Comparison of ENCODE assay signal across 16 cellular contexts in genomic region chr19:45960595-45961235, GRCh38. TPM values are rescaled to one million over a fixed set of nuclear protein-coding genes. Genes with fewer than 3 reads are reported as not detected.
DNase-seq lines count a peak whose midpoint lies in the region; ATAC-seq, FAIRE-seq and TF ChIP-seq lines count a peak whose summit lies in the region.
"Had no signal": no experiment of that assay in that cellular context is flagged by ENCODE, and none has a peak within 500 bp of the region (broad histone marks: within the 10 kb centered on the region; RNA-seq: fewer than 3 reads in every experiment).

No MANE protein-coding gene starts in this region.

- H3K9ac ChIP-seq in HUES48 (ENCODE audit: low read depth, low read length) = no peak overlapping the region

- no peak overlapping the region for H3K27ac ChIP-seq in HUES48 (ENCODE audit: low read depth, low read length)
- H3K27ac ChIP-seq: spleen, thoracic aorta had no signal

- H3K4me3 Mint-ChIP-seq in Calu3 (ENCODE audit: low read depth, unreplicated experiment) = no peak overlapping the region
- peak overlapping the region; percentile 14 for H3K4me3 Mint-ChIP-seq in WTC11
- H3K4me3 Mint-ChIP-seq: activated naive CD8-positive, alpha-beta T cell treated with anti-CD3 and anti-CD28 coated beads for 36 hours had no signal

- no peaks in the 10 kb centered on the region for H3K27me3 ChIP-seq in HUES48 (ENCODE audit: control insufficient read depth, insufficient read depth, low read length)

- peaks cover 81% of the 10 kb centered on the region for H3K27me3 Mint-ChIP-seq in Calu3 (ENCODE audit: unreplicated experiment)
- H3K27me3 Mint-ChIP-seq in WTC11 (ENCODE audit: low read depth) = peaks cover 78% of the 10 kb centered on the region

- H3K9me3 Mint-ChIP-seq in Calu3 (ENCODE audit: low read depth, unreplicated experiment) (no peaks in the 10 kb centered on the region), WTC11 (no peaks in the 10 kb centered on the region)
- H3K9me3 Mint-ChIP-seq: activated naive CD8-positive, alpha-beta T cell treated with anti-CD3 and anti-CD28 coated beads for 36 hours had no signal

- intact Hi-C loops in Calu3 (cut with micrococcal nuclease; ENCODE audit: unreplicated experiment) = no loop called here

- ATAC-seq in WTC11 (peak; percentile 97), HG02610 (IDR thresholded peaks at IDR 0.05; ENCODE audit: unreplicated experiment) (no peak), GM21423 (IDR thresholded peaks at IDR 0.05; ENCODE audit: unreplicated experiment) (no peak)

- H3K4me3 ChIP-seq in HUES48 (ENCODE audit: low read depth, low read length) = peak overlapping the region; percentile 45; the same call in 1 of the 2 replicates
- H3K4me3 ChIP-seq: spleen, thoracic aorta had no signal

- FAIRE-seq in H54 (lab: Jason Lieb, UNC) (no peak), RCC 7860 (lab: Jason Lieb, UNC) (no peak)

- no peak for TF ChIP-seq CTCF in Calu3 (IDR thresholded peaks at IDR 0.05; ENCODE audit: unreplicated experiment)
- no peak for TF ChIP-seq CTCF in WTC11 (IDR thresholded peaks at IDR 0.05)

- TF ChIP-seq POLR2A in H54 (IDR thresholded peaks at IDR 0.05; ENCODE audit: low read depth, low read length) = no peak

- H3K36me3 ChIP-seq in HUES48 (ENCODE audit: control insufficient read depth, insufficient read depth, low read length) = peaks cover 7% of the 10 kb centered on the region; the same call in 1 of the 2 replicates
- H3K36me3 ChIP-seq: spleen, thoracic aorta had no signal

- CTCF ChIA-PET in Calu3 (lab: Charles Lee) (interaction anchor here (0.6 to 1.7 kb wide), 7 partner anchors 8 to 249 kb away, joined by 3 to 6 read pairs (median 4); partner anchors contain the start of genes CCDC61, MYPOP and SYMPK), WTC11 (lab: Charles Lee) (interaction anchor here (0.6 to 2.6 kb wide), 55 partner anchors 8 to 475 kb away, joined by 3 to 39 read pairs (median 5); partner anchors contain the start of genes CCDC61, DMWD, FOXA3 and IGFL2)

- BruUV-seq in Calu3 (replicated peaks; lab: Mats Ljungman, UMichigan) = no TSS peak

- DNase-seq in Calu3 (peak; percentile 32), WTC11 (ENCODE audit: low spot score) (peak; percentile 82), iPS-NIHi7 (ENCODE audit: extremely low spot score) (peak; percentile 78), H54 (ENCODE audit: insufficient read length, low spot score) (no peak), RCC 7860 (ENCODE audit: low spot score) (no peak)
- DNase-seq: activated CD8-positive, alpha-beta memory T cell treated with anti-CD3 and anti-CD28 coated beads, Interleukin-2, amount 50 U/mL, for 4 hours; activated naive CD8-positive, alpha-beta T cell treated with anti-CD3 and anti-CD28 coated beads for 36 hours; cortex of kidney; kidney glomerular epithelial cell; NCI-H345; spleen had no signal

- H3K4me1 ChIP-seq in HUES48 (ENCODE audit: control insufficient read depth, insufficient read depth, low read length) = no peaks in the 10 kb centered on the region; the same call in 1 of the 2 replicates

- peaks cover 22% of the 10 kb centered on the region for H3K4me1 Mint-ChIP-seq in Calu3 (ENCODE audit: low read depth, unreplicated experiment)
- peaks cover 13% of the 10 kb centered on the region for H3K4me1 Mint-ChIP-seq in WTC11
- H3K4me1 Mint-ChIP-seq: activated naive CD8-positive, alpha-beta T cell treated with anti-CD3 and anti-CD28 coated beads for 36 hours had no signal

- POLR2A ChIA-PET in WTC11 (lab: Charles Lee) = interaction anchor here (0.9 to 1.3 kb wide), 5 partner anchors 8 to 56 kb away, joined by 3 to 9 read pairs (median 3); partner anchors contain the start of genes CCDC61 and NOVA2

- H3K9me3 ChIP-seq in HUES48 (ENCODE audit: control insufficient read depth, insufficient read depth, low read length) = no peaks in the 10 kb centered on the region
- H3K9me3 ChIP-seq: spleen, thoracic aorta had no signal

- H3K27ac Mint-ChIP-seq in Calu3 (ENCODE audit: unreplicated experiment) (no peak overlapping the region), WTC11 (0 out of 2 replicates have a peak overlapping the region, but pooled peaks have one; percentile 6)
- H3K27ac Mint-ChIP-seq: activated naive CD8-positive, alpha-beta T cell treated with anti-CD3 and anti-CD28 coated beads for 36 hours had no signal

- no peaks in the 10 kb centered on the region for H3K36me3 Mint-ChIP-seq in Calu3 (ENCODE audit: insufficient read depth, unreplicated experiment)
- peaks cover 6% of the 10 kb centered on the region; the same call in 1 of the 2 replicates for H3K36me3 Mint-ChIP-seq in WTC11
- H3K36me3 Mint-ChIP-seq: activated naive CD8-positive, alpha-beta T cell treated with anti-CD3 and anti-CD28 coated beads for 36 hours had no signal

TF ChIP-seq in WTC11, 78 proteins besides CTCF, POLR2A, EP300 and RAD21 (continues in another document):
- TF ChIP-seq ZNF232 (CRISPR knock-in tag; IDR thresholded peaks at IDR 0.05) = no peak
- TF ChIP-seq SMAD4 (CRISPR knock-in tag; IDR thresholded peaks at IDR 0.05) = no peak
- TF ChIP-seq, protein P1, sequence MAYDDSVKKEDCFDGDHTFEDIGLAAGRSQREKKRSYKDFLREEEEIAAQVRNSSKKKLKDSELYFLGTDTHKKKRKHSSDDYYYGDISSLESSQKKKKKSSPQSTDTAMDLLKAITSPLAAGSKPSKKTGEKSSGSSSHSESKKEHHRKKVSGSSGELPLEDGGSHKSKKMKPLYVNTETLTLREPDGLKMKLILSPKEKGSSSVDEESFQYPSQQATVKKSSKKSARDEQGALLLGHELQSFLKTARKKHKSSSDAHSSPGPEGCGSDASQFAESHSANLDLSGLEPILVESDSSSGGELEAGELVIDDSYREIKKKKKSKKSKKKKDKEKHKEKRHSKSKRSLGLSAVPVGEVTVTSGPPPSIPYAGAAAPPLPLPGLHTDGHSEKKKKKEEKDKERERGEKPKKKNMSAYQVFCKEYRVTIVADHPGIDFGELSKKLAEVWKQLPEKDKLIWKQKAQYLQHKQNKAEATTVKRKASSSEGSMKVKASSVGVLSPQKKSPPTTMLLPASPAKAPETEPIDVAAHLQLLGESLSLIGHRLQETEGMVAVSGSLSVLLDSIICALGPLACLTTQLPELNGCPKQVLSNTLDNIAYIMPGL (CRISPR knock-in tag; IDR thresholded peaks at IDR 0.05) = no peak
- TF ChIP-seq OVOL2 (CRISPR knock-in tag; IDR thresholded peaks at IDR 0.05; ENCODE audit: borderline replicate concordance) = no peak
- TF ChIP-seq, protein P2, sequence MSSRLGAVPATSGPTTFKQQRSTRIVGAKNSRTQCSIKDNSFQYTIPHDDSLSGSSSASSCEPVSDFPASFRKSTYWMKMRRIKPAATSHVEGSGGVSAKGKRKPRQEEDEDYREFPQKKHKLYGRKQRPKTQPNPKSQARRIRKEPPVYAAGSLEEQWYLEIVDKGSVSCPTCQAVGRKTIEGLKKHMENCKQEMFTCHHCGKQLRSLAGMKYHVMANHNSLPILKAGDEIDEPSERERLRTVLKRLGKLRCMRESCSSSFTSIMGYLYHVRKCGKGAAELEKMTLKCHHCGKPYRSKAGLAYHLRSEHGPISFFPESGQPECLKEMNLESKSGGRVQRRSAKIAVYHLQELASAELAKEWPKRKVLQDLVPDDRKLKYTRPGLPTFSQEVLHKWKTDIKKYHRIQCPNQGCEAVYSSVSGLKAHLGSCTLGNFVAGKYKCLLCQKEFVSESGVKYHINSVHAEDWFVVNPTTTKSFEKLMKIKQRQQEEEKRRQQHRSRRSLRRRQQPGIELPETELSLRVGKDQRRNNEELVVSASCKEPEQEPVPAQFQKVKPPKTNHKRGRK (CRISPR knock-in tag; IDR thresholded peaks at IDR 0.05; ENCODE audit: borderline replicate concordance) = no peak
- no peak for TF ChIP-seq JUN (CRISPR knock-in tag; IDR thresholded peaks at IDR 0.05)
- TF ChIP-seq TEAD1 (CRISPR knock-in tag; IDR thresholded peaks at IDR 0.05) = no peak
- no peak for TF ChIP-seq FOXP1 (CRISPR knock-in tag; IDR thresholded peaks at IDR 0.05; ENCODE audit: borderline replicate concordance)
- no peak for TF ChIP-seq NR2C2 (CRISPR knock-in tag; IDR thresholded peaks at IDR 0.05)
- TF ChIP-seq CREM (CRISPR knock-in tag; IDR thresholded peaks at IDR 0.05) = no peak
- TF ChIP-seq ATF1 (CRISPR knock-in tag; IDR thresholded peaks at IDR 0.05) = no peak
- TF ChIP-seq NFE2L1 (CRISPR knock-in tag; IDR thresholded peaks at IDR 0.05) = no peak
- TF ChIP-seq CDX4 (CRISPR knock-in tag; IDR thresholded peaks at IDR 0.05; ENCODE audit: borderline replicate concordance) = no peak
- TF ChIP-seq E2F5 (CRISPR knock-in tag; IDR thresholded peaks at IDR 0.05) = no peak

RNA-seq across cellular contexts. Expression of gene NOVA2, which starts 12.9 kb away (rescaled TPM):
- total RNA-seq in Calu3 (2022) = not detected in 2 replicates
- total RNA-seq in WTC11 (2021) = 11.3 to 15.6 TPM (median 15.4 TPM) in 3 replicates
- total RNA-seq: activated naive CD8-positive, alpha-beta T cell treated with anti-CD3 and anti-CD28 coated beads for 36 hours had no signal

RNA-seq across cellular contexts. Expression of gene CCDC61, which starts 34.6 kb away (rescaled TPM):
- total RNA-seq in Calu3 (2022) = 31.0 and 32.7 TPM in 2 replicates
- 25.2 to 33.7 TPM (median 26.6 TPM) in 3 replicates for total RNA-seq in WTC11 (2021)

RNA-seq across cellular contexts. Expression of gene NANOS2, which starts 46.1 kb away (rescaled TPM):
- total RNA-seq in Calu3 (2022) (not detected in 2 replicates), WTC11 (2021) (0.13 to 0.18 TPM in 2 of 3 replicates, not detected in the other)
- total RNA-seq: activated naive CD8-positive, alpha-beta T cell treated with anti-CD3 and anti-CD28 coated beads for 36 hours; SK-MEL-5; spleen; thoracic aorta had no signal

RNA-seq across cellular contexts. Expression of gene MYPOP, which starts 58.3 kb away (rescaled TPM):
- 11.9 and 13.1 TPM in 2 replicates for total RNA-seq in Calu3 (2022)
- total RNA-seq in WTC11 (2021) = 13.6 to 15.1 TPM (median 14.8 TPM) in 3 replicates

Comparison
In these comparisons a context has a peak if more than half of its experiments do, and no peak if none do; other contexts are left out.
1. DNase-seq: peak in Calu3 (single experiment), WTC11 (single experiment) and iPS-NIHi7 (single experiment); none in H54 (single experiment) and RCC 7860 (single experiment).
2. RNA of gene NOVA2, which starts 12.9 kb away (total RNA-seq): 11.3 to 15.6 TPM in WTC11; not detected in Calu3; every median in the first group is over 10 times any median in the second.